9 cellular contexts compared by ENCODE assay signal in the genomic region with DNA sequence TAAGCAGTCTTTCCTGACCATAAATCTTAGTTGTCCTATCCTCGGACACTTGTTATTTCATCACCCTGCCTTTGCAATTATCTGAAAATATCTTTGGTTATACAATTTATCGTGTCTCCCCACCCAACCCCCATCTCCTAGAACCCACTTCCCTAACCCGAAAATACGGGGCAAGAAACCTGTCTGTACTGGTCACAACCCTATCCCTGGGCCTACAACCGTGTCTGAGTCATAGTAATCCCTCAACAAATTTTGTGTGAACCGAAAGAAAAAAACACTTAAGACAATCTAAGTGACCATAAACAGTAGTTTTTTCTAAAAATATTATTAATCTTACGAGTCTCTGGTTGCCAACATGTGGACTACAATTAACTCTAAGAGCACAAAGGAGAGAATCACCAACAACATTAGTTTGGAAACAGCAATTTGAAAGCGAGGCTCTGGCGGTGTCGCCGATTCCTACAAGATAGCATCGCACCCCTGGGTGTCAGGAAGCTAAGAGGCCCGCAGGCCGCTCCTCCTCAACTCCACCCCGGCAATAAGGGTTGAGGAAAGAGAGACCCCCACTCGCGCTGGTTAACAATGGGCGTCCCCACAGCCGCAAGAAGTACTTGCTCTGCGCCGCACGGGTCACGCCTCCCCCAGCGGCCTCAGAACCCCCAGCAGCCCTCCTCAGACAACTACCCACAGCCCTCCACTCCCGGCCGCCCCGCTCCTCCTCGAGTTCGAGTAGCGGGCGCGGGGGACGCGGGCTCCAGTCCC. TPM values are rescaled to one million over a fixed set of nuclear protein-coding genes. Genes with fewer than 3 reads are reported as not detected.
DNase-seq lines count a peak whose midpoint lies in the region; ATAC-seq and TF ChIP-seq lines count a peak whose summit lies in the region.
"Not testable (repeated sequence)": the region's sequence is repeated elsewhere in the genome, so short reads cannot be mapped to it uniquely, and the experiment has no call there.
"Had no signal": no experiment of that assay in that cellular context is flagged by ENCODE, and none has a peak within 500 bp of the region (broad histone marks: within the 10 kb centered on the region; RNA-seq: fewer than 3 reads in every experiment).

No MANE protein-coding gene starts in this region.

- not testable (repeated sequence) for H3K27ac ChIP-seq in WERI-Rb-1; right cardiac atrium (ENCODE audit: low read length)
- H3K27ac ChIP-seq in tibial nerve = peak overlapping the region in 3 of 4 donors; percentile 78 to 86 (median 85)

- not testable (repeated sequence) for H3K27me3 ChIP-seq in WERI-Rb-1 (ENCODE audit: insufficient read depth, low read depth, severe bottlenecking); right cardiac atrium (ENCODE audit: control insufficient read depth, insufficient read depth); tibial nerve

- H3K36me3 ChIP-seq in WERI-Rb-1, tibial nerve: not testable (repeated sequence)

- not testable (repeated sequence) for TF ChIP-seq CTCF in HFF-Myc (IDR thresholded peaks at IDR 0.05; ENCODE audit: low read depth, low read length, missing control alignments); WERI-Rb-1 (IDR thresholded peaks at IDR 0.05; ENCODE audit: low read depth, low read length); neural crest cell (conservative IDR thresholded peaks at IDR 0.05); tibial nerve (IDR thresholded peaks at IDR 0.05)

- not testable (repeated sequence) for TF ChIP-seq POLR2A in tibial nerve (IDR thresholded peaks at IDR 0.05)

- H3K4me3 ChIP-seq in HFF-Myc (replicated peaks; ENCODE audit: low read depth, low read length) (peak overlapping the region; percentile 57), WERI-Rb-1 (ENCODE audit: low read depth, low read length) (peak overlapping the region; percentile 44), right cardiac atrium (ENCODE audit: low read length) (peak overlapping the region; percentile 74), tibial nerve (peak overlapping the region; percentile 64 to 81 (median 73))

- ATAC-seq in GM18511 (IDR thresholded peaks at IDR 0.05; ENCODE audit: unreplicated experiment) = peak; percentile 58
- ATAC-seq in central memory CD8-positive, alpha-beta T cell (replicated peaks; ENCODE audit: extremely low read depth, poor library complexity, severe bottlenecking) = peak; percentile 45
- ATAC-seq in right cardiac atrium = peak; percentile 69 to 72

- H3K4me3 Mint-ChIP-seq in IgD-negative memory B cell = peak overlapping the region; percentile 81 to 98 (median 94)
- H3K4me3 Mint-ChIP-seq in central memory CD8-positive, alpha-beta T cell = peak overlapping the region; percentile 87
- peak overlapping the region; percentile 95 for H3K4me3 Mint-ChIP-seq in neural crest cell

- not testable (repeated sequence) for H3K4me1 Mint-ChIP-seq in IgD-negative memory B cell, neural crest cell
- peaks cover 24% of the 10 kb centered on the region for H3K4me1 Mint-ChIP-seq in central memory CD8-positive, alpha-beta T cell

- not testable (repeated sequence) for H3K36me3 Mint-ChIP-seq in IgD-negative memory B cell; central memory CD8-positive, alpha-beta T cell (ENCODE audit: insufficient read depth); neural crest cell (ENCODE audit: low read depth)

- DNase-seq in HFF-Myc (ENCODE audit: extremely low read depth, low read depth); WERI-Rb-1; central memory CD8-positive, alpha-beta T cell (ENCODE audit: low spot score in 2 of 2); right cardiac atrium; neural crest cell (ENCODE audit: low read depth, low spot score); tibial nerve (ENCODE audit: low spot score in 2 of 2): not testable (repeated sequence)

- not testable (repeated sequence) for H3K4me1 ChIP-seq in right cardiac atrium (ENCODE audit: control insufficient read depth, insufficient read depth, low read length); tibial nerve

- intact Hi-C loops in right cardiac atrium (cut with DNase I) = not testable (repeated sequence)

- H3K9me3 ChIP-seq in WERI-Rb-1 (ENCODE audit: severe bottlenecking); right cardiac atrium (ENCODE audit: control insufficient read depth, low read length); tibial nerve: not testable (repeated sequence)

- WGBS in right cardiac atrium = 13% methylated on average over 24 of the region's 34 CpGs
- 0 to 4% methylated on average over 7 to 9 of the region's 34 CpGs for WGBS in tibial nerve, 2 donors

- H3K27ac Mint-ChIP-seq in IgD-negative memory B cell = peak overlapping the region in 2 of 3 donors; percentile 49 to 76
- H3K27ac Mint-ChIP-seq in central memory CD8-positive, alpha-beta T cell (ENCODE audit: low read depth) = peak overlapping the region; percentile 93
- not testable (repeated sequence) for H3K27ac Mint-ChIP-seq in neural crest cell (ENCODE audit: unreplicated experiment)

- not testable (repeated sequence) for H3K27me3 Mint-ChIP-seq in IgD-negative memory B cell; central memory CD8-positive, alpha-beta T cell; neural crest cell (ENCODE audit: low read depth)

- H3K9me3 Mint-ChIP-seq in IgD-negative memory B cell; central memory CD8-positive, alpha-beta T cell; neural crest cell: not testable (repeated sequence)

- not testable (repeated sequence) for TF ChIP-seq EP300 in tibial nerve (IDR thresholded peaks at IDR 0.05)

RNA-seq across cellular contexts. Expression of gene TVP23C, which starts 0.5 kb away (rescaled TPM):
- polyA plus RNA-seq in IgD-negative memory B cell (2.9 TPM), right cardiac atrium (3.5 TPM)
- total RNA-seq in right cardiac atrium (1 to 10 TPM; 5.4 to 9.0 (median 6.8) TPM), neural crest cell (9.2 and 15.3 TPM in 2 replicates), tibial nerve (10 to 100 TPM in 3 of 4 donors, 1 to 10 TPM in 1; 9.9 to 31.7 (median 22.9) TPM)

RNA-seq across cellular contexts. Expression of gene FBXW10B, which starts 56.7 kb away (rescaled TPM):
- polyA plus RNA-seq in IgD-negative memory B cell = not detected
- 1 to 10 TPM in 1 of 4 donors, under 1 TPM in 3; 0.40 to 1.1 (median 0.54) TPM for total RNA-seq in right cardiac atrium
- polyA plus RNA-seq in right cardiac atrium = 0.70 TPM
- total RNA-seq in neural crest cell = 0.55 and 0.82 TPM in 2 replicates
- 1 to 10 TPM in 1 of 4 donors, under 1 TPM in 1, not detected in 2; 0.30 to 2.2 TPM for total RNA-seq in tibial nerve
- total RNA-seq: G401 had no signal
